In genomic region chr2:209371407-209371806, GRCh38 we compare ENCODE assay signal across 9 cellular contexts.
"Had no signal": no experiment of that assay in that cellular context is flagged by ENCODE, and none has a peak within 500 bp of the region (broad histone marks: within the 10 kb centered on the region; RNA-seq: fewer than 3 reads in every experiment).

No MANE protein-coding gene starts in this region.

- DNase-seq: H9, HCEC 1CT, Karpas-422, KBM-7 had no signal

- H3K4me2 ChIP-seq: GM23338, KMS-11 had no signal

- FAIRE-seq: H1, H54, HTR-8/SVneo had no signal

- H3K27ac ChIP-seq: KMS-11 had no signal

- H3K4me3 ChIP-seq: GM23338 had no signal

- H3K9ac ChIP-seq: KMS-11 had no signal

- ATAC-seq: GM23338 had no signal

- H2AFZ ChIP-seq: GM23338 had no signal
